Comparison of ENCODE assay signal across 33 cellular contexts in genomic region chr19:28196961-28197360, GRCh38.
"Had no signal": no experiment of that assay in that cellular context is flagged by ENCODE, and none has a peak within 500 bp of the region (broad histone marks: within the 10 kb centered on the region; RNA-seq: fewer than 3 reads in every experiment).

No MANE protein-coding gene starts in this region.

- H3K27ac ChIP-seq: adrenal gland, body of pancreas, dorsolateral prefrontal cortex, esophagus squamous epithelium, gastroesophageal sphincter had no signal

- H3K4me1 ChIP-seq: adrenal gland, body of pancreas, esophagus squamous epithelium, gastroesophageal sphincter had no signal

- H3K9me3 ChIP-seq: adrenal gland had no signal

- H3K27ac Mint-ChIP-seq: activated CD4-positive, alpha-beta memory T cell treated with anti-CD3 and anti-CD28 coated beads for 36 hours; activated CD4-positive, alpha-beta T cell treated with anti-CD3 and anti-CD28 coated beads for 36 hours; activated CD4-positive, alpha-beta T cell treated with anti-CD3 and anti-CD28 coated beads, Interleukin-2, amount 10 ng/mL, durations not matched to agents 24 days and 14 days; activated CD8-positive, alpha-beta memory T cell treated with anti-CD3 and anti-CD28 coated beads, Interleukin-2, amount 10 ng/mL, durations not matched to agents 7 days and 5 days; activated CD8-positive, alpha-beta T cell treated with anti-CD3 and anti-CD28 coated beads, Interleukin-2, amount 10 ng/mL, durations not matched to agents 7 days and 5 days; activated naive CD4-positive, alpha-beta T cell treated with anti-CD3 and anti-CD28 coated beads for 36 hours; activated naive CD4-positive, alpha-beta T cell treated with anti-CD3 and anti-CD28 coated beads, Interleukin-2, amount 50 U/mL, for 24 hours; activated naive CD8-positive, alpha-beta T cell treated with anti-CD3 and anti-CD28 coated beads for 36 hours; activated naive CD8-positive, alpha-beta T cell treated with anti-CD3 and anti-CD28 coated beads, Interleukin-2, amount 50 U/mL, for 24 hours; activated T-helper 1 cell treated with anti-CD3 and anti-CD28 coated beads, Interleukin-12 subunit alpha, Interleukin-12 subunit beta, Interleukin-2, Interleukin-4 antibody, amounts not matched to agents 30 ng/mL and 10 ng/mL and 1 ng/mL, durations not matched to agents 14 hours and 24 hours and 36 hours; activated T-helper 2 cell treated with anti-CD3 and anti-CD28 coated beads, Interferon-gamma antibody, Interleukin-2, Interleukin-4, amounts not matched to agents 10 μg/mL and 5 μg/mL and 100 μg/mL, durations not matched to agents 14 hours and 24 hours and 36 hours; dendritic cell treated with granulocyte-macrophage colony-stimulating factor and Interleukin-4, amounts not matched to agents 40 ng/mL and 50 ng/mL, for 4 days; T-helper 17 cell; T-helper 2 cell treated with Interferon-gamma antibody and Interleukin-4, amounts not matched to agents 5 μg/mL and 100 μg/mL, for 36 hours had no signal

- ATAC-seq: activated CD4-positive, alpha-beta T cell treated with anti-CD3 and anti-CD28 coated beads for 36 hours; activated CD8-positive, alpha-beta memory T cell treated with anti-CD3 and anti-CD28 coated beads, Interleukin-2, amount 10 ng/mL, durations not matched to agents 7 days and 5 days; activated CD8-positive, alpha-beta T cell treated with anti-CD3 and anti-CD28 coated beads, Interleukin-2, amount 10 ng/mL, durations not matched to agents 7 days and 5 days; activated naive CD8-positive, alpha-beta T cell treated with anti-CD3 and anti-CD28 coated beads, Interleukin-2, amount 50 U/mL, for 24 hours; body of pancreas; gastroesophageal sphincter; T-helper 17 cell had no signal

- H3K4me3 ChIP-seq: adrenal gland, body of pancreas, dorsolateral prefrontal cortex, esophagus squamous epithelium, gastroesophageal sphincter had no signal

- DNase-seq: activated CD4-positive, alpha-beta memory T cell treated with anti-CD3 and anti-CD28 coated beads for 36 hours; activated CD4-positive, alpha-beta T cell treated with anti-CD3 and anti-CD28 coated beads for 36 hours; activated CD4-positive, alpha-beta T cell treated with anti-CD3 and anti-CD28 coated beads, Interleukin-2, amount 10 ng/mL, durations not matched to agents 24 days and 14 days; activated CD4-positive, CD25-positive, alpha-beta regulatory T cell; activated CD4-positive, CD25-positive, alpha-beta regulatory T cell treated with anti-CD3 and anti-CD28 coated beads, Interleukin-2, amount 50 U/mL, for 72 hours; activated CD8-positive, alpha-beta memory T cell treated with anti-CD3 and anti-CD28 coated beads, Interleukin-2, amount 10 ng/mL, durations not matched to agents 7 days and 5 days; activated CD8-positive, alpha-beta memory T cell treated with anti-CD3 and anti-CD28 coated beads, Interleukin-2, amount 50 U/mL, for 4 hours; activated CD8-positive, alpha-beta T cell treated with anti-CD3 and anti-CD28 coated beads, Interleukin-2, amount 10 ng/mL, durations not matched to agents 7 days and 5 days; activated effector memory CD4-positive, alpha-beta T cell treated with anti-CD3 and anti-CD28 coated beads, Interleukin-2, amount 50 U/mL, for 16 hours; activated naive CD4-positive, alpha-beta T cell treated with anti-CD3 and anti-CD28 coated beads for 36 hours; activated naive CD8-positive, alpha-beta T cell treated with anti-CD3 and anti-CD28 coated beads for 36 hours; activated naive CD8-positive, alpha-beta T cell treated with anti-CD3 and anti-CD28 coated beads, Interleukin-2, amount 50 U/mL, for 24 hours; activated T-cell treated with anti-CD3 and anti-CD28 coated beads, Interleukin-2, amount 50 U/mL, for 1 hour; activated T-cell treated with anti-CD3 and anti-CD28 coated beads, Interleukin-2, amount 50 U/mL, for 48 hours; adrenal gland; amygdala; aorta; body of pancreas; dorsolateral prefrontal cortex; effector memory CD4-positive, alpha-beta T cell; erythroblast; esophagus squamous epithelium; foreskin melanocyte; head of caudate nucleus; T-helper 1 cell; T-helper 17 cell; T1000 had no signal

- H3K4me1 Mint-ChIP-seq: activated CD4-positive, alpha-beta T cell treated with anti-CD3 and anti-CD28 coated beads for 36 hours; activated CD4-positive, alpha-beta T cell treated with anti-CD3 and anti-CD28 coated beads, Interleukin-2, amount 10 ng/mL, durations not matched to agents 24 days and 14 days; activated CD8-positive, alpha-beta memory T cell treated with anti-CD3 and anti-CD28 coated beads, Interleukin-2, amount 10 ng/mL, durations not matched to agents 7 days and 5 days; activated naive CD4-positive, alpha-beta T cell treated with anti-CD3 and anti-CD28 coated beads, Interleukin-2, amount 50 U/mL, for 24 hours; activated naive CD8-positive, alpha-beta T cell treated with anti-CD3 and anti-CD28 coated beads for 36 hours; activated naive CD8-positive, alpha-beta T cell treated with anti-CD3 and anti-CD28 coated beads, Interleukin-2, amount 50 U/mL, for 24 hours; T-helper 17 cell had no signal

- H3K27me3 ChIP-seq: adrenal gland, body of pancreas, esophagus squamous epithelium had no signal

- H3K36me3 Mint-ChIP-seq: activated CD4-positive, alpha-beta memory T cell treated with anti-CD3 and anti-CD28 coated beads for 36 hours; activated CD8-positive, alpha-beta memory T cell treated with anti-CD3 and anti-CD28 coated beads, Interleukin-2, amount 10 ng/mL, durations not matched to agents 7 days and 5 days; activated naive CD4-positive, alpha-beta T cell treated with anti-CD3 and anti-CD28 coated beads, Interleukin-2, amount 50 U/mL, for 24 hours; activated naive CD8-positive, alpha-beta T cell treated with anti-CD3 and anti-CD28 coated beads for 36 hours had no signal

- H3K36me3 ChIP-seq: adrenal gland, esophagus squamous epithelium, gastroesophageal sphincter had no signal

- H3K4me3 Mint-ChIP-seq: activated CD4-positive, alpha-beta memory T cell treated with anti-CD3 and anti-CD28 coated beads for 36 hours; activated CD4-positive, alpha-beta T cell treated with anti-CD3 and anti-CD28 coated beads for 36 hours; activated CD4-positive, alpha-beta T cell treated with anti-CD3 and anti-CD28 coated beads, Interleukin-2, amount 10 ng/mL, durations not matched to agents 24 days and 14 days; activated CD8-positive, alpha-beta memory T cell treated with anti-CD3 and anti-CD28 coated beads, Interleukin-2, amount 10 ng/mL, durations not matched to agents 7 days and 5 days; activated CD8-positive, alpha-beta T cell treated with anti-CD3 and anti-CD28 coated beads, Interleukin-2, amount 10 ng/mL, durations not matched to agents 7 days and 5 days; activated naive CD4-positive, alpha-beta T cell treated with anti-CD3 and anti-CD28 coated beads for 36 hours; activated naive CD4-positive, alpha-beta T cell treated with anti-CD3 and anti-CD28 coated beads, Interleukin-2, amount 50 U/mL, for 24 hours; activated naive CD8-positive, alpha-beta T cell treated with anti-CD3 and anti-CD28 coated beads for 36 hours; activated naive CD8-positive, alpha-beta T cell treated with anti-CD3 and anti-CD28 coated beads, Interleukin-2, amount 50 U/mL, for 24 hours; activated T-helper 1 cell treated with anti-CD3 and anti-CD28 coated beads, Interleukin-12 subunit alpha, Interleukin-12 subunit beta, Interleukin-2, Interleukin-4 antibody, amounts not matched to agents 30 ng/mL and 10 ng/mL and 1 ng/mL, durations not matched to agents 14 hours and 24 hours and 36 hours; dendritic cell treated with granulocyte-macrophage colony-stimulating factor and Interleukin-4, amounts not matched to agents 40 ng/mL and 50 ng/mL, for 4 days; T-helper 17 cell; T-helper 2 cell treated with Interferon-gamma antibody and Interleukin-4, amounts not matched to agents 5 μg/mL and 100 μg/mL, for 36 hours had no signal

- H3K27me3 Mint-ChIP-seq: activated CD4-positive, alpha-beta memory T cell treated with anti-CD3 and anti-CD28 coated beads for 36 hours; activated CD4-positive, alpha-beta T cell treated with anti-CD3 and anti-CD28 coated beads for 36 hours; activated CD4-positive, alpha-beta T cell treated with anti-CD3 and anti-CD28 coated beads, Interleukin-2, amount 10 ng/mL, durations not matched to agents 24 days and 14 days; activated CD8-positive, alpha-beta memory T cell treated with anti-CD3 and anti-CD28 coated beads, Interleukin-2, amount 10 ng/mL, durations not matched to agents 7 days and 5 days; activated naive CD4-positive, alpha-beta T cell treated with anti-CD3 and anti-CD28 coated beads, Interleukin-2, amount 50 U/mL, for 24 hours; activated naive CD8-positive, alpha-beta T cell treated with anti-CD3 and anti-CD28 coated beads for 36 hours; activated naive CD8-positive, alpha-beta T cell treated with anti-CD3 and anti-CD28 coated beads, Interleukin-2, amount 50 U/mL, for 24 hours; dendritic cell treated with granulocyte-macrophage colony-stimulating factor and Interleukin-4, amounts not matched to agents 40 ng/mL and 50 ng/mL, for 4 days; T-helper 17 cell had no signal
